ENCODE assay signal across 1 cellular context in the genomic region with DNA sequence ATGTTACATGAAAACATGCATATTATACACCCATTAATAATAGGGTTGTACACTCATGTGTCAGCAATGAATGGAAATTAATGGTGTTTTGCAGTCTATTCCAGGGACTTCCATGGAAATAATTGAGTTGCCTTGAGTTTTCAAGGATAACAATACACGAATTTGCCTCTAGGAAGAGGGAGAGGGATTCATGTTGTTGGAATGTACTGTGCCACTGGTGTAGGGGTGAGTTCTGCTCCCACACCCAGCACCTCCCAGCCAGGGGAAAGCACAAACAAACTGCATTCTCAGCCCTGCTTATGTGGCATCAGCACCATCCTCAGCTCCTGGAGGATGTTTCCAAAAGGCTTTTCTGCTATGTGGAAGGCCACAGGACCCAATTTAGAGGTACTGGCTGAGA.
TF ChIP-seq lines count a peak whose summit lies in the region.

No MANE protein-coding gene starts in this region.

TF ChIP-seq in SK-N-SH treated with all-trans-retinoic acid at 6 μM for 48 hours, 23 proteins besides CTCF, POLR2A, EP300 and RAD21 (continued from another document):
- TF ChIP-seq CSDC2 (CRISPR knock-in tag; IDR thresholded peaks at IDR 0.05) (no peak), ZNF8 (CRISPR knock-in tag; IDR thresholded peaks at IDR 0.05) (no peak)
- TF ChIP-seq, protein P1, sequence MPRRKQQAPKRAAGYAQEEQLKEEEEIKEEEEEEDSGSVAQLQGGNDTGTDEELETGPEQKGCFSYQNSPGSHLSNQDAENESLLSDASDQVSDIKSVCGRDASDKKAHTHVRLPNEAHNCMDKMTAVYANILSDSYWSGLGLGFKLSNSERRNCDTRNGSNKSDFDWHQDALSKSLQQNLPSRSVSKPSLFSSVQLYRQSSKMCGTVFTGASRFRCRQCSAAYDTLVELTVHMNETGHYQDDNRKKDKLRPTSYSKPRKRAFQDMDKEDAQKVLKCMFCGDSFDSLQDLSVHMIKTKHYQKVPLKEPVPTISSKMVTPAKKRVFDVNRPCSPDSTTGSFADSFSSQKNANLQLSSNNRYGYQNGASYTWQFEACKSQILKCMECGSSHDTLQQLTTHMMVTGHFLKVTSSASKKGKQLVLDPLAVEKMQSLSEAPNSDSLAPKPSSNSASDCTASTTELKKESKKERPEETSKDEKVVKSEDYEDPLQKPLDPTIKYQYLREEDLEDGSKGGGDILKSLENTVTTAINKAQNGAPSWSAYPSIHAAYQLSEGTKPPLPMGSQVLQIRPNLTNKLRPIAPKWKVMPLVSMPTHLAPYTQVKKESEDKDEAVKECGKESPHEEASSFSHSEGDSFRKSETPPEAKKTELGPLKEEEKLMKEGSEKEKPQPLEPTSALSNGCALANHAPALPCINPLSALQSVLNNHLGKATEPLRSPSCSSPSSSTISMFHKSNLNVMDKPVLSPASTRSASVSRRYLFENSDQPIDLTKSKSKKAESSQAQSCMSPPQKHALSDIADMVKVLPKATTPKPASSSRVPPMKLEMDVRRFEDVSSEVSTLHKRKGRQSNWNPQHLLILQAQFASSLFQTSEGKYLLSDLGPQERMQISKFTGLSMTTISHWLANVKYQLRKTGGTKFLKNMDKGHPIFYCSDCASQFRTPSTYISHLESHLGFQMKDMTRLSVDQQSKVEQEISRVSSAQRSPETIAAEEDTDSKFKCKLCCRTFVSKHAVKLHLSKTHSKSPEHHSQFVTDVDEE (CRISPR knock-in tag; IDR thresholded peaks at IDR 0.05): no peak
TF ChIP-seq in SK-N-SH treated with all-trans-retinoic acid at 6 μM for 48 hours: peak in this region for 3.
